In the genomic region with DNA sequence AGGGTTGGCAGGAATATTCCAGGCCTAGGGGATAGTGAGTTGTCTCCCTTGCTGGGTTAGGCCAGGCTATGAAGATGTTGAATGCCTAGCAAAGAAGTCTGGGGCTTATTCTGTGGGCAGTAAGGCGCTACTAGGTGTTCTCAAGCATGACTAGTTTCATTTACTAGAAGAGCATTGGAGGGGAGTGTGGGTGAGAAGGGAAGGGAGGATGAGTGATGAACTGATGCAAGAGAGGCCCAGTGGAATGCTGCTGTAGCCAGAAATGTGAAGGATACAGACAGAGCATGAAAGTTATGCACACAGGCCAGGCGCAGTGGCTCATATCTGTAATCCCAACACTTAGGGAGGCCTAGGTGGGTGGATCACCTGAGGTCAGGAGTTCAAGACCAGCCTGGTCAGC, we compare ENCODE assay signal across 1 cellular context.
TF ChIP-seq lines count a peak whose summit lies in the region.

No MANE protein-coding gene starts in this region.

TF ChIP-seq in IMR-90, 13 proteins besides CTCF, POLR2A, EP300 and RAD21 (continued from another document):
- TF ChIP-seq NFE2L2 (IDR thresholded peaks at IDR 0.05; ENCODE audit: low read depth, low read length), result no peak
- no peak for TF ChIP-seq MAFK (IDR thresholded peaks at IDR 0.05; ENCODE audit: low read depth, low read length)
- no peak for TF ChIP-seq CHD1 (IDR thresholded peaks at IDR 0.05; ENCODE audit: low read depth, low read length)
- no peak for TF ChIP-seq MAZ (IDR thresholded peaks at IDR 0.05; ENCODE audit: borderline replicate concordance, low read depth, low read length)
- TF ChIP-seq RFX5 (IDR thresholded peaks at IDR 0.05; ENCODE audit: low read depth, low read length), result no peak
- TF ChIP-seq USF2 (IDR thresholded peaks at IDR 0.05; ENCODE audit: low read depth, low read length), result no peak
- TF ChIP-seq ELK1 (IDR thresholded peaks at IDR 0.05; ENCODE audit: borderline replicate concordance, low read depth, low read length), result no peak
- no peak for TF ChIP-seq MXI1 (IDR thresholded peaks at IDR 0.05; ENCODE audit: borderline replicate concordance, low read depth, low read length)
- TF ChIP-seq FOS (IDR thresholded peaks at IDR 0.05; ENCODE audit: low read depth, low read length), result no peak
- no peak for TF ChIP-seq SMC3 (IDR thresholded peaks at IDR 0.05; ENCODE audit: low read depth, low read length)
